In the genomic region with DNA sequence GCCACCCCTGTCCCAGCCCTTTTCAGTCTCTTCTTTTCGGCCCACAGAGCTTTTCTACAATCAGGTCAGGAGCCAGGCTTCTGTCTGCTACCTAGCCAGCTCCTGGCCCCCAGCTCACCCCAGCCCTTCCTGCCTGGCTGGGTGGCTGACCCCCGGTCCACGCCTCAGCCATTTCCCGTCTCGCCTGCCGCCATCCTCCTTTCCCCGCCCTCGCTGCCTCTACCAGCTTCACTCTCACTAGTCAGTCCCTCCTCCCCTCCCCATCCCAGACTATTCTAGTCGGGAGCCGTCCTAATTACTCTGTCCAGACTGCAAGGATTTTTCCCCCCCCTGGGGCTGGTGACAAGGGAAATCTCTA, we compare ENCODE assay signal across 10 cellular contexts. TPM values are rescaled to one million over a fixed set of nuclear protein-coding genes. Genes with fewer than 3 reads are reported as not detected.
A peak's percentile ranks its signal among the peaks of the same experiment; 100 is the strongest.
DNase-seq lines count a peak whose midpoint lies in the region; ATAC-seq and TF ChIP-seq lines count a peak whose summit lies in the region.
"Had no signal": no experiment of that assay in that cellular context is flagged by ENCODE, and none has a peak within 500 bp of the region (broad histone marks: within the 10 kb centered on the region; RNA-seq: fewer than 3 reads in every experiment).

No MANE protein-coding gene starts in this region.

- no peak for ATAC-seq in GM21390 (IDR thresholded peaks at IDR 0.05; ENCODE audit: unreplicated experiment)

- peaks cover 30 to 37% (median 33%) of the 10 kb centered on the region in 11 experiments for H3K36me3 ChIP-seq in BLaER1 treated with 17β-estradiol and CSF1 and Interleukin-3, amounts not matched to agents 10 nM and 100 nM
- peaks cover 15% of the 10 kb centered on the region for H3K36me3 ChIP-seq in HUES6 (ENCODE audit: control insufficient read depth, insufficient read depth, low read length)
- H3K36me3 ChIP-seq in esophagus squamous epithelium = peaks cover 3 to 29% (median 8%) of the 10 kb centered on the region in 3 donors

- H3K4me1 ChIP-seq in BLaER1 treated with 17β-estradiol and CSF1 and Interleukin-3, amounts not matched to agents 10 nM and 100 nM = peaks cover 39 to 62% (median 53%) of the 10 kb centered on the region in 10 experiments
- H3K4me1 ChIP-seq in HUES6 (ENCODE audit: control insufficient read depth, insufficient read depth, low read length) = peaks cover 27% of the 10 kb centered on the region
- peaks cover 42 to 63% (median 53%) of the 10 kb centered on the region in 3 donors for H3K4me1 ChIP-seq in esophagus squamous epithelium

- no peak overlapping the region for H3K9ac ChIP-seq in BLaER1 treated with 17β-estradiol and CSF1 and Interleukin-3, amounts not matched to agents 10 nM and 100 nM
- H3K9ac ChIP-seq in HUES6 (ENCODE audit: low read length) = no peak overlapping the region

- peaks cover 64% of the 10 kb centered on the region for H3K27me3 Mint-ChIP-seq in neural crest cell (ENCODE audit: low read depth)

- TF ChIP-seq CTCF in esophagus squamous epithelium (IDR thresholded peaks at IDR 0.05) = no peak
- TF ChIP-seq CTCF in neural crest cell (conservative IDR thresholded peaks at IDR 0.05) = no peak

- H3K4me1 Mint-ChIP-seq in neural crest cell = peaks cover 52% of the 10 kb centered on the region

- H3K9me3 Mint-ChIP-seq in neural crest cell = no peaks in the 10 kb centered on the region

- H3K4me3 ChIP-seq in BLaER1 treated with 17β-estradiol and CSF1 and Interleukin-3, amounts not matched to agents 10 nM and 100 nM = peak overlapping the region in 2 of 10 experiments; percentile 2 to 11; a peak in 2 of 20 replicates
- H3K4me3 ChIP-seq in HUES6 (ENCODE audit: low read depth, low read length) (peak overlapping the region; percentile 55), esophagus squamous epithelium (peak overlapping the region in 3 of 4 donors; percentile 27 to 59 (median 32))

- intact Hi-C loops in esophagus squamous epithelium (cut with DNase I) = loop anchor here (10.0 kb wide), 1 partner anchor 141 kb away; no protein-coding TSS in a partner anchor

- peak overlapping the region; percentile 89 for H3K4me3 Mint-ChIP-seq in neural crest cell

- H4K20me1 ChIP-seq in BLaER1 treated with 17β-estradiol and CSF1 and Interleukin-3, amounts not matched to agents 10 nM and 100 nM = peaks cover 26 to 99% (median 93%) of the 10 kb centered on the region in 11 experiments; a peak in 21 of 22 replicates

- no peaks in the 10 kb centered on the region for H3K9me3 ChIP-seq in BLaER1 treated with 17β-estradiol and CSF1 and Interleukin-3, amounts not matched to agents 10 nM and 100 nM (replicated peaks in 1 of 11)
- H3K9me3 ChIP-seq in HUES6 (ENCODE audit: control insufficient read depth, insufficient read depth, low read depth, low read length) (no peaks in the 10 kb centered on the region), esophagus squamous epithelium (no peaks in the 10 kb centered on the region)

- no peak overlapping the region for H3K27ac ChIP-seq in BLaER1 treated with 17β-estradiol and CSF1 and Interleukin-3, amounts not matched to agents 10 nM and 100 nM
- H3K27ac ChIP-seq in HUES6 (ENCODE audit: low read depth, low read length) = no peak overlapping the region
- H3K27ac ChIP-seq in esophagus squamous epithelium = peak overlapping the region in 2 of 4 donors; percentile 5 to 14

- H3K27ac Mint-ChIP-seq in neural crest cell (ENCODE audit: unreplicated experiment) = no peak overlapping the region

- 4 to 6% methylated on average over 10 of the region's 10 CpGs for WGBS in esophagus squamous epithelium, 2 donors

- TF ChIP-seq POLR2A in esophagus squamous epithelium (IDR thresholded peaks at IDR 0.05) = no peak

- DNase-seq in esophagus squamous epithelium (lab: John Stamatoyannopoulos, UW) (no peak), neural crest cell (ENCODE audit: low read depth, low spot score) (peak; percentile 20), DMS53 (lab: John Stamatoyannopoulos, UW) (no peak)
- DNase-seq in stimulated activated CD4-positive, alpha-beta T cell treated with anti-CD3 and anti-CD28 coated beads, Interleukin-15, amount 100 ng/mL, for 24 hours = no peak
- no peak for DNase-seq in activated CD4-positive, alpha-beta T cell treated with anti-CD3 and anti-CD28 coated beads, Interleukin-2, amount 50 U/mL, for 1 hour
- DNase-seq: activated CD4-positive, CD25-positive, alpha-beta regulatory T cell; amniotic stem cell had no signal

- H3K4me2 ChIP-seq in BLaER1 treated with 17β-estradiol and CSF1 and Interleukin-3, amounts not matched to agents 10 nM and 100 nM = peak overlapping the region in 9 of 11 experiments; percentile 18 to 68 (median 45); a peak in 11 of 22 replicates

- H3K27me3 ChIP-seq in BLaER1 treated with 17β-estradiol and CSF1 and Interleukin-3, amounts not matched to agents 10 nM and 100 nM = peaks cover 83 to 94% (median 91%) of the 10 kb centered on the region in 11 experiments
- peaks cover 72% of the 10 kb centered on the region for H3K27me3 ChIP-seq in HUES6 (ENCODE audit: control insufficient read depth, insufficient read depth, low read length)
- H3K27me3 ChIP-seq in esophagus squamous epithelium = peaks cover 21 to 64% (median 36%) of the 10 kb centered on the region in 4 donors

- peaks cover 3% of the 10 kb centered on the region for H3K36me3 Mint-ChIP-seq in neural crest cell (ENCODE audit: low read depth)

RNA-seq across cellular contexts. Expression of gene DHH, which starts 0.9 kb away (rescaled TPM):
- total RNA-seq in esophagus squamous epithelium = under 1 TPM in 3 of 4 donors, not detected in 1; 0.19 to 0.31 (median 0.21) TPM
- total RNA-seq in neural crest cell = 1.5 TPM in 2 replicates

RNA-seq across cellular contexts. Expression of gene LMBR1L, which starts 16.9 kb away (rescaled TPM):
- 10 to 100 TPM; 13.7 to 41.8 (median 27.8) TPM for total RNA-seq in esophagus squamous epithelium
- 101 TPM in 2 replicates for total RNA-seq in neural crest cell

RNA-seq across cellular contexts. Expression of gene RHEBL1, which starts 23.9 kb away (rescaled TPM):
- under 1 TPM in 2 of 4 donors, not detected in 2; 0.23 to 0.44 TPM for total RNA-seq in esophagus squamous epithelium
- 1.2 and 2.1 TPM in 2 replicates for total RNA-seq in neural crest cell

RNA-seq across cellular contexts. Expression of gene KMT2D, which starts 33.1 kb away (rescaled TPM):
- 10 to 100 TPM; 29.4 to 67.9 (median 47.9) TPM for total RNA-seq in esophagus squamous epithelium
- total RNA-seq in neural crest cell = 99.8 and 107 TPM in 2 replicates

RNA-seq across cellular contexts. Expression of gene TUBA1B, which starts 37.5 kb away (rescaled TPM):
- total RNA-seq in esophagus squamous epithelium (100 to 1,000 TPM; 414 to 957 (median 699) TPM), neural crest cell (3,094 and 3,153 TPM in 2 replicates)
